Comparison of ENCODE assay signal across 11 cellular contexts in genomic region chr5:133113331-133114061, GRCh38.
A peak's percentile ranks its signal among the peaks of the same experiment; 100 is the strongest.
DNase-seq lines count a peak whose midpoint lies in the region; ATAC-seq and TF ChIP-seq lines count a peak whose summit lies in the region.
"Had no signal": no experiment of that assay in that cellular context is flagged by ENCODE, and none has a peak within 500 bp of the region (broad histone marks: within the 10 kb centered on the region; RNA-seq: fewer than 3 reads in every experiment).

No MANE protein-coding gene starts in this region.

- peak; percentile 61 for DNase-seq in ELR (ENCODE audit: low read depth)
- peak; percentile 40 for DNase-seq in OCI-LY7 (ENCODE audit: low spot score)
- peak in 43 of 61 donors; percentile 21 to 90 (median 58) for DNase-seq in caudate nucleus (lab: John Stamatoyannopoulos, UW)
- DNase-seq in stimulated activated CD4-positive, alpha-beta T cell treated with anti-CD3 and anti-CD28 coated beads, Interleukin-12 subunit alpha, Interleukin-12 subunit beta, amount 100 ng/mL, for 48 hours (ENCODE audit: low read depth in 2 of 3, low spot score in 1 of 3), result peak; percentile 52 to 61 (median 56)
- no peak for DNase-seq in germinal center (ENCODE audit: low spot score)
- no peak for DNase-seq in Caco-2
- no peak for DNase-seq in effector CD8-positive, alpha-beta T cell (lab: John Stamatoyannopoulos, UW)
- DNase-seq: heart right ventricle, stomach had no signal

- no peak for ATAC-seq in HG03159 (IDR thresholded peaks at IDR 0.05; ENCODE audit: unreplicated experiment)

- TF ChIP-seq CTCF in OCI-LY7 (conservative IDR thresholded peaks at IDR 0.05; ENCODE audit: low read length), result no peak
- no peak for TF ChIP-seq CTCF in Caco-2 (IDR thresholded peaks at IDR 0.05; ENCODE audit: insufficient read depth in 1 of 2, low read depth in 1 of 2, low read length in 1 of 2, severe bottlenecking in 1 of 2, unreplicated experiment in 1 of 2)

- H3K4me1 ChIP-seq in OCI-LY7 (ENCODE audit: insufficient read depth, low read length, poor library complexity, severe bottlenecking) (peaks cover 40% of the 10 kb centered on the region), Caco-2 (no peaks in the 10 kb centered on the region)

- intact Hi-C loops in OCI-LY7 (cut with micrococcal nuclease; ENCODE audit: unreplicated experiment), result loop anchor here (5.0 kb wide), 1 partner anchor 754 kb away; no protein-coding TSS in a partner anchor
- intact Hi-C loops in Caco-2 (cut with micrococcal nuclease; ENCODE audit: unreplicated experiment), result no loop called here

- no peaks in the 10 kb centered on the region for H3K27me3 Mint-ChIP-seq in Caco-2 (ENCODE audit: insufficient read depth, unreplicated experiment)

- POLR2A ChIA-PET in OCI-LY7 (lab: Charles Lee), result interaction anchor here (0.5 to 1.5 kb wide), 4 partner anchors 72 to 368 kb away, joined by 3 to 4 read pairs (median 4); no protein-coding TSS in a partner anchor
- POLR2A ChIA-PET in Caco-2 (lab: Charles Lee), result no interaction called here

- no peaks in the 10 kb centered on the region for H3K27me3 ChIP-seq in Caco-2 (replicated peaks; ENCODE audit: control insufficient read depth, insufficient read depth, low read length)
- H3K27me3 ChIP-seq: stomach had no signal

- H3K36me3 ChIP-seq in OCI-LY7 (ENCODE audit: insufficient read depth, low read length) (no peaks in the 10 kb centered on the region), Caco-2 (ENCODE audit: control insufficient read depth, insufficient read depth, low read length) (no peaks in the 10 kb centered on the region)
- H3K36me3 ChIP-seq: heart right ventricle, stomach had no signal

- CTCF ChIA-PET in OCI-LY7 (lab: Charles Lee; ENCODE audit: unreplicated experiment), result interaction anchor here (0.7 kb wide), 1 partner anchor 310 kb away, joined by 3 read pairs; no protein-coding TSS in a partner anchor
- CTCF ChIA-PET in Caco-2 (lab: Charles Lee), result interaction anchor here (0.5 to 2.8 kb wide), 3 partner anchors 134 to 926 kb away, joined by 3 to 20 read pairs (median 4); no protein-coding TSS in a partner anchor

- BruUV-seq in OCI-LY7 (replicated peaks; lab: Mats Ljungman, UMichigan), result no TSS peak
- BruUV-seq in Caco-2 (replicated peaks; lab: Mats Ljungman, UMichigan), result no TSS peak

- peaks cover 3% of the 10 kb centered on the region for H3K4me1 Mint-ChIP-seq in Caco-2 (ENCODE audit: low read depth, unreplicated experiment)

- H3K36me3 Mint-ChIP-seq in Caco-2 (ENCODE audit: insufficient read depth, unreplicated experiment), result peaks cover 3% of the 10 kb centered on the region

- H3K27ac ChIP-seq in OCI-LY7 (ENCODE audit: low read depth, low read length, poor library complexity, severe bottlenecking) (no peak overlapping the region), caudate nucleus (ENCODE audit: low read depth, low read length) (peak overlapping the region; percentile 72)
- H3K27ac ChIP-seq: heart right ventricle, stomach had no signal

- no peaks in the 10 kb centered on the region for H3K9me3 ChIP-seq in OCI-LY7 (ENCODE audit: low read length)
- H3K9me3 ChIP-seq in Caco-2, result no peaks in the 10 kb centered on the region
- H3K9me3 ChIP-seq: heart right ventricle, stomach had no signal

- no peak overlapping the region for H3K4me3 Mint-ChIP-seq in Caco-2 (ENCODE audit: unreplicated experiment)
- H3K4me3 Mint-ChIP-seq: nephron had no signal

- H3K79me2 ChIP-seq in OCI-LY7 (ENCODE audit: insufficient read depth, low read depth, low read length), result no peaks in the 10 kb centered on the region

- H3K4me3 ChIP-seq in OCI-LY7 (ENCODE audit: low read depth, low read length, poor library complexity, severe bottlenecking) (no peak overlapping the region), Caco-2 (ENCODE audit: low read depth, low read length) (no peak overlapping the region)
- H3K4me3 ChIP-seq: heart right ventricle, stomach had no signal

- H4K20me1 ChIP-seq in OCI-LY7 (ENCODE audit: insufficient read depth, low read length), result no peaks in the 10 kb centered on the region

- peak overlapping the region; percentile 33 for H3K4me2 ChIP-seq in OCI-LY7 (ENCODE audit: low read length)

- no peak overlapping the region for H3K27ac Mint-ChIP-seq in Caco-2 (ENCODE audit: unreplicated experiment)

- H3K9me3 Mint-ChIP-seq in Caco-2 (ENCODE audit: unreplicated experiment), result no peaks in the 10 kb centered on the region
- H3K9me3 Mint-ChIP-seq: nephron had no signal

- no peaks in the 10 kb centered on the region for H3K9me2 ChIP-seq in OCI-LY7 (ENCODE audit: insufficient read depth, low read length)

- H2AFZ ChIP-seq in OCI-LY7 (ENCODE audit: low read length), result no peak overlapping the region

Comparison
In these comparisons a context has a peak if more than half of its experiments do, and no peak if none do; other contexts are left out.
1. DNase-seq: peak in ELR (single experiment), OCI-LY7 (single experiment), caudate nucleus (43 of 61) and stimulated activated CD4-positive, alpha-beta T cell treated with anti-CD3 and anti-CD28 coated beads, Interleukin-12 subunit alpha, Interleukin-12 subunit beta, amount 100 ng/mL, for 48 hours (3 of 3); none in germinal center (single experiment), Caco-2 (0 of 2) and effector CD8-positive, alpha-beta T cell (single experiment).